In the genomic region with DNA sequence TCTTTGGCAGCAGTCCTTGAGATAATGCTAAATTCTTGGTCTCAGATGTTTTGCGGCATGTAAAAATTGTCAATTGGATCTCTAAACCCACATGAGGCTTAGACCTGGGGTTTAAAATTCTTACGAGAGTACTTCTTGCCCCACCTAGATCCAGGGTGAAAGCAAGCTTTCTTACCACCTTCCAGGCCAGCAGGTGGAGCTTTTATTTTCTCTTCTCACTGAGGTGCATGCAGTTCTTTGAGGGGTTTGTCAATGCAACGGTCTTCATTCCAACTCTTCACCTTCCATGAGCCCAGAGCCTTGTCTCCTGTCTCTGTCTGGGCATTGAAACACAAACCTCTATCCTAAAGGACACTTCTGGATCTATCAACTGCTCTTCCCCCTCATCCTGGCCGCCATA, we compare ENCODE assay signal across 19 cellular contexts.
DNase-seq lines count a peak whose midpoint lies in the region; ATAC-seq and TF ChIP-seq lines count a peak whose summit lies in the region.
"Had no signal": no experiment of that assay in that cellular context is flagged by ENCODE, and none has a peak within 500 bp of the region (broad histone marks: within the 10 kb centered on the region; RNA-seq: fewer than 3 reads in every experiment).

No MANE protein-coding gene starts in this region.

- CTCF ChIA-PET in A673 (lab: Charles Lee), result no interaction called here

- H4K20me1 ChIP-seq in DOHH2 (ENCODE audit: control insufficient read depth, insufficient read depth, low read depth, low read length), result no peaks in the 10 kb centered on the region

- no peak for DNase-seq in A673 (ENCODE audit: low spot score)
- peak; percentile 15 for DNase-seq in Jurkat, Clone E6-1 (ENCODE audit: low read depth, low spot score)
- peak; percentile 26 for DNase-seq in SW480 (ENCODE audit: low spot score)
- no peak for DNase-seq in GDM1 (lab: John Stamatoyannopoulos, UW)
- DNase-seq: activated CD8-positive, alpha-beta memory T cell treated with anti-CD3 and anti-CD28 coated beads, Interleukin-2, amount 50 U/mL, for 48 hours; dermis blood vessel endothelial cell; esophagus squamous epithelium; heart right ventricle; kidney glomerular epithelial cell; MV-4-11; NCI-H345; stimulated activated naive B cell treated with anti-CD40 and anti-IgM and Interleukin-4, amounts not matched to agents 10 μg/mL and 1 μg/mL and 100 μg/mL, for 72 hours; T-cell; upper lobe of left lung had no signal

- H3K4me2 ChIP-seq in DOHH2 (ENCODE audit: low read length), result no peak overlapping the region

- ATAC-seq in GM19395 (IDR thresholded peaks at IDR 0.05; ENCODE audit: unreplicated experiment) (no peak), HG03095 (IDR thresholded peaks at IDR 0.05; ENCODE audit: unreplicated experiment) (no peak)
- ATAC-seq: activated naive CD4-positive, alpha-beta T cell treated with anti-CD3 and anti-CD28 coated beads, Interleukin-2, amount 50 U/mL, for 72 hours; heart right ventricle; stimulated activated naive B cell treated with anti-CD40 and anti-IgM and Interleukin-4, amounts not matched to agents 10 μg/mL and 1 μg/mL and 100 μg/mL, for 72 hours; T-cell had no signal

- H3K4me3 ChIP-seq in A673 (ENCODE audit: low read depth, low read length, poor library complexity, severe bottlenecking) (no peak overlapping the region), DOHH2 (ENCODE audit: low read length) (no peak overlapping the region)
- H3K4me3 ChIP-seq in Jurkat, Clone E6-1 (ENCODE audit: low read length), result no peak overlapping the region
- H3K4me3 ChIP-seq: esophagus squamous epithelium, heart right ventricle, skin epidermis, upper lobe of left lung had no signal

- H3K27ac ChIP-seq in A673 (ENCODE audit: low read depth, low read length, poor library complexity, severe bottlenecking), result no peak overlapping the region
- no peak overlapping the region for H3K27ac ChIP-seq in DOHH2 (ENCODE audit: low read depth, low read length)
- H3K27ac ChIP-seq: esophagus squamous epithelium, heart right ventricle, skin epidermis, upper lobe of left lung had no signal

- H3F3A ChIP-seq in DOHH2 (ENCODE audit: control insufficient read depth, insufficient read depth), result no peaks in the 10 kb centered on the region

- H3K9me3 ChIP-seq in A673 (ENCODE audit: low read depth, low read length, poor library complexity, severe bottlenecking), result no peaks in the 10 kb centered on the region
- no peaks in the 10 kb centered on the region for H3K9me3 ChIP-seq in DOHH2 (ENCODE audit: control insufficient read depth, insufficient read depth, low read length)
- H3K9me3 ChIP-seq: esophagus squamous epithelium, heart right ventricle, upper lobe of left lung had no signal

- TF ChIP-seq CTCF in A673 (conservative IDR thresholded peaks at IDR 0.05; ENCODE audit: low read depth, low read length) (0 out of 2 replicates have a peak, but pooled peaks have one; percentile 17), DOHH2 (IDR thresholded peaks at IDR 0.05; ENCODE audit: low read depth, low read length, poor library complexity, severe bottlenecking) (peak; percentile 22)

- H3K36me3 ChIP-seq in A673 (ENCODE audit: insufficient read depth, low read length, poor library complexity, severe bottlenecking), result no peaks in the 10 kb centered on the region
- H3K36me3 ChIP-seq in DOHH2 (ENCODE audit: control insufficient read depth, low read length), result no peaks in the 10 kb centered on the region
- H3K36me3 ChIP-seq: esophagus squamous epithelium, upper lobe of left lung had no signal

- BruUV-seq in A673 (replicated peaks; lab: Mats Ljungman, UMichigan), result no TSS peak

- H3K9me2 ChIP-seq in DOHH2 (replicated peaks; ENCODE audit: control insufficient read depth, low read length), result no peaks in the 10 kb centered on the region

- H3K79me2 ChIP-seq in DOHH2 (ENCODE audit: control insufficient read depth, low read length), result no peaks in the 10 kb centered on the region

- peaks cover 12% of the 10 kb centered on the region for H3K27me3 ChIP-seq in A673 (replicated peaks; ENCODE audit: insufficient read depth, low read depth, low read length, poor library complexity)
- H3K27me3 ChIP-seq in DOHH2 (ENCODE audit: control insufficient read depth, low read length), result peaks cover 2% of the 10 kb centered on the region; the same call in 1 of the 2 replicates
- H3K27me3 ChIP-seq: heart right ventricle, upper lobe of left lung had no signal

- H3K4me1 ChIP-seq in A673 (ENCODE audit: insufficient read depth, low read length, poor library complexity, severe bottlenecking) (no peaks in the 10 kb centered on the region), DOHH2 (ENCODE audit: control insufficient read depth, low read length) (no peaks in the 10 kb centered on the region)
- H3K4me1 ChIP-seq: esophagus squamous epithelium, upper lobe of left lung had no signal

- POLR2A ChIA-PET in A673 (lab: Charles Lee; ENCODE audit: low non-redundant PET), result no interaction called here

- intact Hi-C loops in A673 (cut with micrococcal nuclease; ENCODE audit: unreplicated experiment), result no loop called here

Comparison
In these comparisons a context has a peak if more than half of its experiments do, and no peak if none do; other contexts are left out.
1. DNase-seq: peak in Jurkat, Clone E6-1 (single experiment) and SW480 (single experiment); none in A673 (single experiment) and GDM1 (single experiment).